In genomic region chr2:2492800-2493199, GRCh38 we compare ENCODE assay signal across 1 cellular context.
A peak's percentile ranks its signal among the peaks of the same experiment; 100 is the strongest.
TF ChIP-seq lines count a peak whose summit lies in the region.

No MANE protein-coding gene starts in this region.

TF ChIP-seq in HepG2, 621 proteins besides CTCF, POLR2A, EP300 and RAD21:
- TF ChIP-seq JUND (CRISPR knock-in tag; IDR thresholded peaks at IDR 0.05): no peak
- peak; percentile 58 for TF ChIP-seq ATF7 (IDR thresholded peaks at IDR 0.05)
- TF ChIP-seq ATF7 (CRISPR knock-in tag; IDR thresholded peaks at IDR 0.05): no peak
